In the genomic region with DNA sequence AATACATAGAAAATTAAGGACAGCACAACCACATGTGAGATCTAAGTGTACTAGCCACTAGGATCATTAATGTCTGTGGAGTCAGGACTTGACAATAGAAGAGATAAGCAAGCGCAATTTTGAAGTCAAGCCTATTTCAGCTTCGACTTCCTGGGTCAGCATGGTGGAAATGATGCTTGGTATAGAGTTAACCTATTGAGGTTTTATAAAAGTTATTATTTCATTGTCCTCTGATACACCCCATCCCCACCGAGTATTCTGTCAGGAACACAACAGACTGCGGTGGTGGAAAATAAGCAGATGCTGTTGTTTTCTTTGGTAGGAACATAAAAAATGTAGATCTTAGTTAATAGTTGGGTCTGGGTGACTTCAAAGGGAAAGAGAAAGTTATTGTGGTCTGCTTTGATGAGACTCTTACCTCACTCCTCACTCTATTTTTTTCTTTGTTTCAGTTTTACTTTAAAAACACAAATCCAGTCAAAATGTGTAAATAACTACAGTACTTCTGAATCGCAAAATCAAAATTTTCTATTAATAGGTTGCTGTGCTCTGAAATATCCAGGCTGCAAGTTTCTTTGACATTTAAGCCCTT, we compare ENCODE assay signal across 9 cellular contexts.
DNase-seq lines count a peak whose midpoint lies in the region; ATAC-seq and TF ChIP-seq lines count a peak whose summit lies in the region.
"Had no signal": no experiment of that assay in that cellular context is flagged by ENCODE, and none has a peak within 500 bp of the region (broad histone marks: within the 10 kb centered on the region; RNA-seq: fewer than 3 reads in every experiment).

No MANE protein-coding gene starts in this region.

- no peak overlapping the region for H3K4me3 Mint-ChIP-seq in activated CD4-positive, alpha-beta T cell treated with anti-CD3 and anti-CD28 coated beads, Interleukin-2, amount 10 ng/mL, durations not matched to agents 7 days and 5 days
- peak overlapping the region in 7 of 10 donors; percentile 7 to 55 (median 37) for H3K4me3 Mint-ChIP-seq in naive thymus-derived CD4-positive, alpha-beta T cell
- H3K4me3 Mint-ChIP-seq: activated B cell treated with CpG ODN at 0.5 μM for 24 hours had no signal

- ATAC-seq in GM21576 (IDR thresholded peaks at IDR 0.05; ENCODE audit: unreplicated experiment) (peak; percentile 97), HG03280 (IDR thresholded peaks at IDR 0.05; ENCODE audit: unreplicated experiment) (peak; percentile 95)
- peak; percentile 46 for ATAC-seq in naive thymus-derived CD4-positive, alpha-beta T cell

- H3K27me3 ChIP-seq in naive thymus-derived CD4-positive, alpha-beta T cell (ENCODE audit: control insufficient read depth in 2 of 2, insufficient read depth in 2 of 2, low read length in 2 of 2), result no peaks in the 10 kb centered on the region
- no peaks in the 10 kb centered on the region for H3K27me3 ChIP-seq in prostate gland (replicated peaks; ENCODE audit: insufficient read depth)

- H3K4me1 Mint-ChIP-seq in activated CD4-positive, alpha-beta T cell treated with anti-CD3 and anti-CD28 coated beads, Interleukin-2, amount 10 ng/mL, durations not matched to agents 7 days and 5 days, result peaks cover 17% of the 10 kb centered on the region
- H3K4me1 Mint-ChIP-seq in naive thymus-derived CD4-positive, alpha-beta T cell, result peaks cover 3 to 18% (median 13%) of the 10 kb centered on the region in 7 donors

- no peak overlapping the region for H3K4me3 ChIP-seq in naive thymus-derived CD4-positive, alpha-beta T cell (ENCODE audit: low read length)
- no peak overlapping the region for H3K4me3 ChIP-seq in prostate gland

- POLR2A ChIA-PET in activated CD4-positive, alpha-beta T cell treated with anti-CD3 and anti-CD28 coated beads, Interleukin-2, amount 10 ng/mL, durations not matched to agents 7 days and 5 days (lab: Charles Lee), result no interaction called here
- POLR2A ChIA-PET in naive thymus-derived CD4-positive, alpha-beta T cell (lab: Charles Lee), result no interaction called here

- CTCF ChIA-PET in activated CD4-positive, alpha-beta T cell treated with anti-CD3 and anti-CD28 coated beads, Interleukin-2, amount 10 ng/mL, durations not matched to agents 7 days and 5 days (lab: Charles Lee), result interaction anchor here (1.5 kb wide), 1 partner anchor 144 kb away, joined by 4 read pairs; no protein-coding TSS in a partner anchor
- CTCF ChIA-PET in naive thymus-derived CD4-positive, alpha-beta T cell (lab: Charles Lee), result interaction anchor here (0.6 kb wide), 1 partner anchor 673 kb away, joined by 3 read pairs; no protein-coding TSS in a partner anchor

- intact Hi-C loops in naive thymus-derived CD4-positive, alpha-beta T cell (cut with micrococcal nuclease), result loop anchor here in 1 of 2 donors (2.0 kb wide), 2 partner anchors 99 to 151 kb away; a partner anchor contains a TSS
- intact Hi-C loops in prostate gland (cut with DNase I), result no loop called here

- H3K27me3 Mint-ChIP-seq in activated CD4-positive, alpha-beta T cell treated with anti-CD3 and anti-CD28 coated beads, Interleukin-2, amount 10 ng/mL, durations not matched to agents 7 days and 5 days, result peaks cover 11% of the 10 kb centered on the region
- H3K27me3 Mint-ChIP-seq in naive thymus-derived CD4-positive, alpha-beta T cell, result peaks cover 0 to 12% (median 0%) of the 10 kb centered on the region in 5 donors

- 65% methylated on average over 5 of the region's 5 CpGs for WGBS in prostate gland

- peak; percentile 7 for DNase-seq in activated CD4-positive, alpha-beta T cell treated with anti-CD3 and anti-CD28 coated beads, Interleukin-2, amount 10 ng/mL, durations not matched to agents 7 days and 5 days
- no peak for DNase-seq in activated CD4-positive, alpha-beta T cell treated with anti-CD3 and anti-CD28 coated beads for 4 hours
- peak in 7 of 9 donors; percentile 4 to 43 (median 24) for DNase-seq in naive thymus-derived CD4-positive, alpha-beta T cell
- no peak for DNase-seq in NCI-H1436 (lab: John Stamatoyannopoulos, UW)
- DNase-seq in DMS 273 (lab: John Stamatoyannopoulos, UW; ENCODE audit: unreplicated experiment), result no peak
- DNase-seq in prostate gland (ENCODE audit: low spot score), result no peak
- DNase-seq: activated B cell treated with CpG ODN at 0.5 μM for 24 hours had no signal

- H3K9me3 Mint-ChIP-seq in activated CD4-positive, alpha-beta T cell treated with anti-CD3 and anti-CD28 coated beads, Interleukin-2, amount 10 ng/mL, durations not matched to agents 7 days and 5 days, result no peaks in the 10 kb centered on the region
- peaks cover 0 to 5% (median 0%) of the 10 kb centered on the region in 11 donors for H3K9me3 Mint-ChIP-seq in naive thymus-derived CD4-positive, alpha-beta T cell
- H3K9me3 Mint-ChIP-seq: activated B cell treated with CpG ODN at 0.5 μM for 24 hours had no signal

- no peaks in the 10 kb centered on the region for H3K9me3 ChIP-seq in naive thymus-derived CD4-positive, alpha-beta T cell (ENCODE audit: control insufficient read depth in 2 of 3, low read length in 3 of 3)
- no peaks in the 10 kb centered on the region for H3K9me3 ChIP-seq in prostate gland

- H3K36me3 ChIP-seq in naive thymus-derived CD4-positive, alpha-beta T cell (ENCODE audit: control insufficient read depth in 2 of 3, insufficient read depth in 3 of 3, low read length in 3 of 3), result no peaks in the 10 kb centered on the region
- H3K36me3 ChIP-seq in prostate gland, result no peaks in the 10 kb centered on the region

- TF ChIP-seq POLR2A in prostate gland (IDR thresholded peaks at IDR 0.05), result no peak

- H3K36me3 Mint-ChIP-seq in activated CD4-positive, alpha-beta T cell treated with anti-CD3 and anti-CD28 coated beads, Interleukin-2, amount 10 ng/mL, durations not matched to agents 7 days and 5 days (ENCODE audit: low read depth), result no peaks in the 10 kb centered on the region
- no peaks in the 10 kb centered on the region for H3K36me3 Mint-ChIP-seq in naive thymus-derived CD4-positive, alpha-beta T cell

- H3K27ac Mint-ChIP-seq in activated CD4-positive, alpha-beta T cell treated with anti-CD3 and anti-CD28 coated beads, Interleukin-2, amount 10 ng/mL, durations not matched to agents 7 days and 5 days, result peak overlapping the region; percentile 65
- peak overlapping the region in 3 of 9 donors; percentile 3 to 23 (median 21) for H3K27ac Mint-ChIP-seq in naive thymus-derived CD4-positive, alpha-beta T cell
- H3K27ac Mint-ChIP-seq: activated B cell treated with CpG ODN at 0.5 μM for 24 hours had no signal

- H3K4me1 ChIP-seq in naive thymus-derived CD4-positive, alpha-beta T cell (ENCODE audit: control insufficient read depth in 2 of 2, insufficient read depth in 2 of 2, low read length in 2 of 2), result peaks cover 5 to 8% of the 10 kb centered on the region in 2 donors
- H3K4me1 ChIP-seq in prostate gland (replicated peaks), result no peaks in the 10 kb centered on the region

- H3K27ac ChIP-seq in naive thymus-derived CD4-positive, alpha-beta T cell (ENCODE audit: low read depth, low read length), result no peak overlapping the region
- H3K27ac ChIP-seq in prostate gland, result no peak overlapping the region

- TF ChIP-seq CTCF in prostate gland (IDR thresholded peaks at IDR 0.05), result no peak

Comparison
In these comparisons a context has a peak if more than half of its experiments do, and no peak if none do; other contexts are left out.
1. DNase-seq: peak in activated CD4-positive, alpha-beta T cell treated with anti-CD3 and anti-CD28 coated beads, Interleukin-2, amount 10 ng/mL, durations not matched to agents 7 days and 5 days (single experiment) and naive thymus-derived CD4-positive, alpha-beta T cell (7 of 9); none in activated CD4-positive, alpha-beta T cell treated with anti-CD3 and anti-CD28 coated beads for 4 hours (0 of 2), NCI-H1436 (single experiment), DMS 273 (single experiment) and prostate gland (single experiment).
2. ATAC-seq: peak in every context shown above with its lines; median percentile 97 in GM21576; 95 in HG03280; 46 in naive thymus-derived CD4-positive, alpha-beta T cell.